ENCODE assay signal across 30 cellular contexts in genomic region chr11:83122050-83122449, GRCh38. TPM values are rescaled to one million over a fixed set of nuclear protein-coding genes. Genes with fewer than 3 reads are reported as not detected.
DNase-seq lines count a peak whose midpoint lies in the region; ATAC-seq, FAIRE-seq and TF ChIP-seq lines count a peak whose summit lies in the region.
"Had no signal": no experiment of that assay in that cellular context is flagged by ENCODE, and none has a peak within 500 bp of the region (broad histone marks: within the 10 kb centered on the region; RNA-seq: fewer than 3 reads in every experiment).

No MANE protein-coding gene starts in this region.

- intact Hi-C loops in activated naive CD4-positive, alpha-beta T cell treated with anti-CD3 and anti-CD28 coated beads for 36 hours (cut with micrococcal nuclease) = loop anchor here (2.0 kb wide), 1 partner anchor 49 kb away; no protein-coding TSS in a partner anchor
- intact Hi-C loops in activated CD8-positive, alpha-beta T cell treated with anti-CD3 and anti-CD28 coated beads for 36 hours (cut with micrococcal nuclease) = no loop called here
- intact Hi-C loops in upper lobe of right lung (cut with DNase I) (no loop called here), esophagus squamous epithelium (cut with DNase I) (no loop called here)

- no peak overlapping the region for H3K4me3 Mint-ChIP-seq in activated naive CD4-positive, alpha-beta T cell treated with anti-CD3 and anti-CD28 coated beads, Interleukin-2, amount 10 ng/mL, durations not matched to agents 7 days and 5 days
- H3K4me3 Mint-ChIP-seq in activated naive CD4-positive, alpha-beta T cell treated with anti-CD3 and anti-CD28 coated beads for 36 hours = no peak overlapping the region
- H3K4me3 Mint-ChIP-seq in activated CD8-positive, alpha-beta T cell treated with anti-CD3 and anti-CD28 coated beads for 36 hours = no peak overlapping the region
- H3K4me3 Mint-ChIP-seq: HFFc6, nephron had no signal

- POLR2A ChIA-PET in activated CD8-positive, alpha-beta T cell treated with anti-CD3 and anti-CD28 coated beads for 36 hours (lab: Charles Lee) = no interaction called here

- ATAC-seq in activated CD8-positive, alpha-beta T cell treated with anti-CD3 and anti-CD28 coated beads for 36 hours = no peak
- ATAC-seq in upper lobe of right lung = peak; percentile 57
- no peak for ATAC-seq in HG03378 (IDR thresholded peaks at IDR 0.05; ENCODE audit: unreplicated experiment)
- ATAC-seq: left ventricle myocardium superior had no signal

- no peaks in the 10 kb centered on the region for H3K9me3 Mint-ChIP-seq in activated naive CD4-positive, alpha-beta T cell treated with anti-CD3 and anti-CD28 coated beads, Interleukin-2, amount 10 ng/mL, durations not matched to agents 7 days and 5 days
- no peaks in the 10 kb centered on the region for H3K9me3 Mint-ChIP-seq in activated naive CD4-positive, alpha-beta T cell treated with anti-CD3 and anti-CD28 coated beads for 36 hours
- no peaks in the 10 kb centered on the region for H3K9me3 Mint-ChIP-seq in activated CD8-positive, alpha-beta T cell treated with anti-CD3 and anti-CD28 coated beads for 36 hours
- H3K9me3 Mint-ChIP-seq: HFFc6, nephron had no signal

- peak; percentile 53 for FAIRE-seq in GM19239 (lab: Jason Lieb, UNC)
- FAIRE-seq: GM12891, keratinocyte, TTC549 had no signal

- H3K27ac ChIP-seq in upper lobe of right lung (no peak overlapping the region), esophagus squamous epithelium (no peak overlapping the region)
- H3K27ac ChIP-seq: BLaER1 treated with 17β-estradiol and CSF1 and Interleukin-3, amounts not matched to agents 10 nM and 100 nM; brain microvascular endothelial cell; epithelial cell of prostate; stomach; thyroid gland had no signal

- peaks cover 51% of the 10 kb centered on the region for H3K4me1 Mint-ChIP-seq in activated naive CD4-positive, alpha-beta T cell treated with anti-CD3 and anti-CD28 coated beads, Interleukin-2, amount 10 ng/mL, durations not matched to agents 7 days and 5 days
- H3K4me1 Mint-ChIP-seq in activated naive CD4-positive, alpha-beta T cell treated with anti-CD3 and anti-CD28 coated beads for 36 hours (ENCODE audit: low read depth) = peaks cover 54% of the 10 kb centered on the region
- H3K4me1 Mint-ChIP-seq in activated CD8-positive, alpha-beta T cell treated with anti-CD3 and anti-CD28 coated beads for 36 hours (ENCODE audit: low read depth) = peaks cover 36% of the 10 kb centered on the region

- peak overlapping the region; percentile 25 for H3K27ac Mint-ChIP-seq in activated naive CD4-positive, alpha-beta T cell treated with anti-CD3 and anti-CD28 coated beads, Interleukin-2, amount 10 ng/mL, durations not matched to agents 7 days and 5 days
- no peak overlapping the region for H3K27ac Mint-ChIP-seq in activated naive CD4-positive, alpha-beta T cell treated with anti-CD3 and anti-CD28 coated beads for 36 hours
- peak overlapping the region; percentile 51 for H3K27ac Mint-ChIP-seq in activated CD8-positive, alpha-beta T cell treated with anti-CD3 and anti-CD28 coated beads for 36 hours
- H3K27ac Mint-ChIP-seq: HFFc6, nephron had no signal

- H3K4me1 ChIP-seq in upper lobe of right lung = no peaks in the 10 kb centered on the region
- peaks cover 0 to 3% (median 0%) of the 10 kb centered on the region in 3 donors for H3K4me1 ChIP-seq in esophagus squamous epithelium
- H3K4me1 ChIP-seq: thyroid gland had no signal

- H3K4me3 ChIP-seq in upper lobe of right lung (no peak overlapping the region), esophagus squamous epithelium (no peak overlapping the region)
- H3K4me3 ChIP-seq: BLaER1 treated with 17β-estradiol and CSF1 and Interleukin-3, amounts not matched to agents 10 nM and 100 nM; stomach; thyroid gland had no signal

- no peaks in the 10 kb centered on the region for H3K27me3 ChIP-seq in upper lobe of right lung
- no peaks in the 10 kb centered on the region for H3K27me3 ChIP-seq in esophagus squamous epithelium
- H3K27me3 ChIP-seq: BLaER1 treated with 17β-estradiol and CSF1 and Interleukin-3, amounts not matched to agents 10 nM and 100 nM; brain microvascular endothelial cell; stomach; thyroid gland had no signal

- TF ChIP-seq CTCF in activated CD8-positive, alpha-beta T cell treated with anti-CD3 and anti-CD28 coated beads for 36 hours (IDR thresholded peaks at IDR 0.05) = no peak
- TF ChIP-seq CTCF in upper lobe of right lung (IDR thresholded peaks at IDR 0.05) (no peak), esophagus squamous epithelium (IDR thresholded peaks at IDR 0.05) (no peak)

- DNase-seq in activated naive CD4-positive, alpha-beta T cell treated with anti-CD3 and anti-CD28 coated beads, Interleukin-2, amount 10 ng/mL, durations not matched to agents 7 days and 5 days = no peak
- DNase-seq in activated naive CD4-positive, alpha-beta T cell treated with anti-CD3 and anti-CD28 coated beads for 36 hours = no peak
- DNase-seq in GM19239 (ENCODE audit: insufficient read length, low spot score) = no peak
- no peak for DNase-seq in activated CD8-positive, alpha-beta T cell treated with anti-CD3 and anti-CD28 coated beads for 36 hours
- DNase-seq in upper lobe of right lung = no peak
- DNase-seq in esophagus squamous epithelium (lab: John Stamatoyannopoulos, UW) = no peak
- DNase-seq: activated CD4-positive, CD25-positive, alpha-beta regulatory T cell treated with anti-CD3 and anti-CD28 coated beads, Interleukin-2, amount 50 U/mL, for 72 hours; activated gamma-delta T cell; activated T-cell treated with anti-CD3 and anti-CD28 coated beads for 4 hours; amniotic stem cell; brain microvascular endothelial cell; glutamatergic neuron; GOT3; HFFc6; Kasumi-1; left ventricle myocardium superior; NCI-H1092; NCI-H1694 treated with DMSO at 0.1 percent for 48 hours; NCI-H2171; NCI-H510A; Right ventricle myocardium superior; stomach; thyroid gland had no signal

- H3K36me3 Mint-ChIP-seq in activated naive CD4-positive, alpha-beta T cell treated with anti-CD3 and anti-CD28 coated beads, Interleukin-2, amount 10 ng/mL, durations not matched to agents 7 days and 5 days = no peaks in the 10 kb centered on the region
- no peaks in the 10 kb centered on the region for H3K36me3 Mint-ChIP-seq in activated naive CD4-positive, alpha-beta T cell treated with anti-CD3 and anti-CD28 coated beads for 36 hours (ENCODE audit: low read depth)
- H3K36me3 Mint-ChIP-seq in activated CD8-positive, alpha-beta T cell treated with anti-CD3 and anti-CD28 coated beads for 36 hours (ENCODE audit: low read depth) = no peaks in the 10 kb centered on the region

- no peak for TF ChIP-seq POLR2A in esophagus squamous epithelium (IDR thresholded peaks at IDR 0.05)

- H3K27me3 Mint-ChIP-seq in activated naive CD4-positive, alpha-beta T cell treated with anti-CD3 and anti-CD28 coated beads, Interleukin-2, amount 10 ng/mL, durations not matched to agents 7 days and 5 days = peaks cover 5% of the 10 kb centered on the region
- no peaks in the 10 kb centered on the region for H3K27me3 Mint-ChIP-seq in activated naive CD4-positive, alpha-beta T cell treated with anti-CD3 and anti-CD28 coated beads for 36 hours (ENCODE audit: low read depth)
- no peaks in the 10 kb centered on the region for H3K27me3 Mint-ChIP-seq in activated CD8-positive, alpha-beta T cell treated with anti-CD3 and anti-CD28 coated beads for 36 hours

- no peaks in the 10 kb centered on the region for H3K36me3 ChIP-seq in upper lobe of right lung
- H3K36me3 ChIP-seq in esophagus squamous epithelium = no peaks in the 10 kb centered on the region
- H3K36me3 ChIP-seq: BLaER1 treated with 17β-estradiol and CSF1 and Interleukin-3, amounts not matched to agents 10 nM and 100 nM; brain microvascular endothelial cell; stomach; thyroid gland had no signal

- H3K9me3 ChIP-seq in upper lobe of right lung (no peaks in the 10 kb centered on the region), esophagus squamous epithelium (no peaks in the 10 kb centered on the region)
- H3K9me3 ChIP-seq: BLaER1 treated with 17β-estradiol and CSF1 and Interleukin-3, amounts not matched to agents 10 nM and 100 nM; stomach; thyroid gland had no signal

- CTCF ChIA-PET in activated naive CD4-positive, alpha-beta T cell treated with anti-CD3 and anti-CD28 coated beads, Interleukin-2, amount 10 ng/mL, durations not matched to agents 7 days and 5 days (lab: Charles Lee) = interaction anchor here (1.4 kb wide), 1 partner anchor 35 kb away, joined by 3 read pairs; the partner anchor contains the start of gene PCF11
- CTCF ChIA-PET in activated naive CD4-positive, alpha-beta T cell treated with anti-CD3 and anti-CD28 coated beads for 36 hours (lab: Charles Lee) = interaction anchor here (1.5 kb wide), 1 partner anchor 26 kb away, joined by 3 read pairs; no protein-coding TSS in a partner anchor
- CTCF ChIA-PET in activated CD8-positive, alpha-beta T cell treated with anti-CD3 and anti-CD28 coated beads for 36 hours (lab: Charles Lee) = no interaction called here

RNA-seq across cellular contexts. Expression of gene PCF11, which starts 34.9 kb away (rescaled TPM):
- 10 to 100 TPM; 50.3 to 54.1 TPM for total RNA-seq in activated naive CD4-positive, alpha-beta T cell treated with anti-CD3 and anti-CD28 coated beads for 36 hours
- 10 to 100 TPM; 53.9 to 55.6 TPM for total RNA-seq in activated CD8-positive, alpha-beta T cell treated with anti-CD3 and anti-CD28 coated beads for 36 hours
- 54.5 TPM for total RNA-seq in upper lobe of right lung
- total RNA-seq in esophagus squamous epithelium = 10 to 100 TPM; 33.6 to 64.1 (median 44.3) TPM

RNA-seq across cellular contexts. Expression of gene RAB30, which starts 50.4 kb away (rescaled TPM):
- total RNA-seq in activated naive CD4-positive, alpha-beta T cell treated with anti-CD3 and anti-CD28 coated beads for 36 hours = 10 to 100 TPM in 1 of 2 experiments, 1 to 10 TPM in 1; 8.8 to 11.1 TPM
- 10 to 100 TPM in 1 of 2 experiments, 1 to 10 TPM in 1; 9.8 to 10.9 TPM for total RNA-seq in activated CD8-positive, alpha-beta T cell treated with anti-CD3 and anti-CD28 coated beads for 36 hours
- total RNA-seq in upper lobe of right lung (12.5 TPM), esophagus squamous epithelium (1 to 10 TPM; 2.2 to 8.7 (median 6.0) TPM)
